In genomic region chr6:14274552-14275492, GRCh38 we compare ENCODE assay signal across 15 cellular contexts.
DNase-seq lines count a peak whose midpoint lies in the region; ATAC-seq, FAIRE-seq and TF ChIP-seq lines count a peak whose summit lies in the region.
"Had no signal": no experiment of that assay in that cellular context is flagged by ENCODE, and none has a peak within 500 bp of the region (broad histone marks: within the 10 kb centered on the region; RNA-seq: fewer than 3 reads in every experiment).

No MANE protein-coding gene starts in this region.

- POLR2A ChIA-PET in activated CD4-positive, alpha-beta T cell treated with anti-CD3 and anti-CD28 coated beads, Interleukin-2, amount 10 ng/mL, durations not matched to agents 7 days and 5 days (lab: Charles Lee) = no interaction called here

- H3K36me3 Mint-ChIP-seq in activated CD4-positive, alpha-beta T cell treated with anti-CD3 and anti-CD28 coated beads, Interleukin-2, amount 10 ng/mL, durations not matched to agents 7 days and 5 days (ENCODE audit: low read depth) = peaks cover 15% of the 10 kb centered on the region
- no peaks in the 10 kb centered on the region for H3K36me3 Mint-ChIP-seq in T-helper 17 cell (ENCODE audit: low read depth)
- peaks cover 33 to 57% of the 10 kb centered on the region in 2 donors for H3K36me3 Mint-ChIP-seq in stimulated activated naive B cell treated with anti-CD40 and anti-IgM and Interleukin-4, amounts not matched to agents 10 μg/mL and 1 μg/mL and 100 μg/mL, for 72 hours

- peaks cover 17% of the 10 kb centered on the region for H3K9me3 Mint-ChIP-seq in activated CD4-positive, alpha-beta T cell treated with anti-CD3 and anti-CD28 coated beads, Interleukin-2, amount 10 ng/mL, durations not matched to agents 7 days and 5 days
- peaks cover 5 to 11% of the 10 kb centered on the region in 2 donors for H3K9me3 Mint-ChIP-seq in stimulated activated naive B cell treated with anti-CD40 and anti-IgM and Interleukin-4, amounts not matched to agents 10 μg/mL and 1 μg/mL and 100 μg/mL, for 72 hours

- ATAC-seq in T-helper 17 cell = no peak
- no peak for ATAC-seq in stimulated activated naive B cell treated with anti-CD40 and anti-IgM and Interleukin-4, amounts not matched to agents 10 μg/mL and 1 μg/mL and 100 μg/mL, for 72 hours (replicated peaks)
- ATAC-seq in GM21825 (IDR thresholded peaks at IDR 0.05; ENCODE audit: unreplicated experiment) = no peak
- ATAC-seq: gastroesophageal sphincter had no signal

- dilution Hi-C loops in keratinocyte (cut with MboI; ENCODE audit: extremely low pct_ligation_motif_present, low sequenced_read_pairs) = no loop called here

- no peaks in the 10 kb centered on the region for H4K20me1 ChIP-seq in keratinocyte (ENCODE audit: control insufficient read depth, extremely low read depth, insufficient read depth, low read length)

- H3K79me2 ChIP-seq in keratinocyte (ENCODE audit: control insufficient read depth, insufficient read depth, low read length) = no peaks in the 10 kb centered on the region

- no peak overlapping the region for H3K4me3 Mint-ChIP-seq in activated CD4-positive, alpha-beta T cell treated with anti-CD3 and anti-CD28 coated beads, Interleukin-2, amount 10 ng/mL, durations not matched to agents 7 days and 5 days
- H3K4me3 Mint-ChIP-seq in T-helper 17 cell = no peak overlapping the region
- peak overlapping the region in 1 of 2 donors; percentile 44 for H3K4me3 Mint-ChIP-seq in stimulated activated naive B cell treated with anti-CD40 and anti-IgM and Interleukin-4, amounts not matched to agents 10 μg/mL and 1 μg/mL and 100 μg/mL, for 72 hours

- peak overlapping the region; percentile 52 for H3K9ac ChIP-seq in keratinocyte (ENCODE audit: control insufficient read depth, extremely low read depth, insufficient read depth, low read length)

- H2AFZ ChIP-seq in keratinocyte (ENCODE audit: control insufficient read depth, low read length) = peak overlapping the region; percentile 31

- H3K4me1 ChIP-seq in keratinocyte (ENCODE audit: control insufficient read depth, extremely low read depth, insufficient read depth, low read length) = peaks cover 62% of the 10 kb centered on the region

- H3K4me3 ChIP-seq in keratinocyte (ENCODE audit: control insufficient read depth in 2 of 3, extremely low read depth in 1 of 3, insufficient read depth in 2 of 3, low read depth in 1 of 3, low read length in 3 of 3) = peak overlapping the region in 1 of 3 experiments; percentile 22
- H3K4me3 ChIP-seq: dorsolateral prefrontal cortex, gastroesophageal sphincter had no signal

- H3K9me3 ChIP-seq in T-helper 17 cell (ENCODE audit: control insufficient read depth, low read length, poor library complexity, severe bottlenecking) (no peaks in the 10 kb centered on the region), keratinocyte (ENCODE audit: control insufficient read depth, low read depth, low read length) (peaks cover 10% of the 10 kb centered on the region)

- peaks cover 74% of the 10 kb centered on the region for H3K4me1 Mint-ChIP-seq in activated CD4-positive, alpha-beta T cell treated with anti-CD3 and anti-CD28 coated beads, Interleukin-2, amount 10 ng/mL, durations not matched to agents 7 days and 5 days
- H3K4me1 Mint-ChIP-seq in T-helper 17 cell = peaks cover 45% of the 10 kb centered on the region
- peaks cover 64 to 88% of the 10 kb centered on the region in 2 donors for H3K4me1 Mint-ChIP-seq in stimulated activated naive B cell treated with anti-CD40 and anti-IgM and Interleukin-4, amounts not matched to agents 10 μg/mL and 1 μg/mL and 100 μg/mL, for 72 hours

- H3K4me2 ChIP-seq in keratinocyte (ENCODE audit: control insufficient read depth, extremely low read depth, insufficient read depth, low read depth, low read length) = peak overlapping the region; percentile 66

- H3K27ac Mint-ChIP-seq in activated CD4-positive, alpha-beta T cell treated with anti-CD3 and anti-CD28 coated beads, Interleukin-2, amount 10 ng/mL, durations not matched to agents 7 days and 5 days = peak overlapping the region; percentile 96
- peak overlapping the region; percentile 11 for H3K27ac Mint-ChIP-seq in T-helper 17 cell
- peak overlapping the region; percentile 94 for H3K27ac Mint-ChIP-seq in stimulated activated naive B cell treated with anti-CD40 and anti-IgM and Interleukin-4, amounts not matched to agents 10 μg/mL and 1 μg/mL and 100 μg/mL, for 72 hours

- no peaks in the 10 kb centered on the region for H3K9me1 ChIP-seq in keratinocyte (ENCODE audit: control insufficient read depth, extremely low read depth, insufficient read depth, low read length)

- no peak for DNase-seq in activated CD4-positive, alpha-beta T cell treated with anti-CD3 and anti-CD28 coated beads, Interleukin-2, amount 10 ng/mL, durations not matched to agents 7 days and 5 days
- DNase-seq in activated CD4-positive, alpha-beta T cell treated with anti-CD3 and anti-CD28 coated beads, Interleukin-2, amount 50 U/mL, for 4 hours = no peak
- no peak for DNase-seq in T-helper 17 cell
- DNase-seq in keratinocyte (ENCODE audit: low read depth, low spot score) = peak; percentile 95
- no peak for DNase-seq in stimulated activated naive B cell treated with anti-CD40 and anti-IgM and Interleukin-4, amounts not matched to agents 10 μg/mL and 1 μg/mL and 100 μg/mL, for 72 hours
- DNase-seq in midbrain (lab: John Stamatoyannopoulos, UW) = no peak
- no peak for DNase-seq in SHP77 (lab: John Stamatoyannopoulos, UW)
- DNase-seq: NCI-H2171 treated with DMSO at 0.1 percent for 48 hours, T1000 had no signal

- no peak for TF ChIP-seq CTCF in keratinocyte (optimal IDR thresholded peaks at IDR 0.05 in 1 of 3, IDR thresholded peaks at IDR 0.05 in 1 of 3, conservative IDR thresholded peaks at IDR 0.05 in 1 of 3; ENCODE audit: extremely low read depth in 1 of 3, insufficient read depth in 2 of 3, low read length in 3 of 3)

- H3K27me3 ChIP-seq in keratinocyte (ENCODE audit: control insufficient read depth, extremely low read depth, insufficient read depth, low read length) = no peaks in the 10 kb centered on the region
- H3K27me3 ChIP-seq: dorsolateral prefrontal cortex, gastroesophageal sphincter had no signal

- CTCF ChIA-PET in activated CD4-positive, alpha-beta T cell treated with anti-CD3 and anti-CD28 coated beads, Interleukin-2, amount 10 ng/mL, durations not matched to agents 7 days and 5 days (lab: Charles Lee) = interaction anchor here (0.7 to 1.5 kb wide), 3 partner anchors 9 to 436 kb away, joined by 3 read pairs; no protein-coding TSS in a partner anchor

- peak overlapping the region; percentile 89 for H3K27ac ChIP-seq in keratinocyte (ENCODE audit: control insufficient read depth, insufficient read depth, low read length)
- H3K27ac ChIP-seq: gastroesophageal sphincter had no signal

- FAIRE-seq in keratinocyte (lab: Jason Lieb, UNC) = peak; percentile 98
- FAIRE-seq: A204.1, islet of Langerhans, RCC 7860 had no signal

- H3K27me3 Mint-ChIP-seq in activated CD4-positive, alpha-beta T cell treated with anti-CD3 and anti-CD28 coated beads, Interleukin-2, amount 10 ng/mL, durations not matched to agents 7 days and 5 days = no peaks in the 10 kb centered on the region
- H3K27me3 Mint-ChIP-seq in T-helper 17 cell = no peaks in the 10 kb centered on the region
- H3K27me3 Mint-ChIP-seq in stimulated activated naive B cell treated with anti-CD40 and anti-IgM and Interleukin-4, amounts not matched to agents 10 μg/mL and 1 μg/mL and 100 μg/mL, for 72 hours = no peaks in the 10 kb centered on the region

- no peaks in the 10 kb centered on the region for H3K36me3 ChIP-seq in keratinocyte (ENCODE audit: control insufficient read depth in 2 of 2, extremely low read depth in 1 of 2, insufficient read depth in 2 of 2, low read length in 2 of 2)
- H3K36me3 ChIP-seq: gastroesophageal sphincter had no signal

Comparison
In these comparisons a context has a peak if more than half of its experiments do, and no peak if none do; other contexts are left out.
1. H3K27ac Mint-ChIP-seq: peak in every context shown above with its lines; median percentile 96 in activated CD4-positive, alpha-beta T cell treated with anti-CD3 and anti-CD28 coated beads, Interleukin-2, amount 10 ng/mL, durations not matched to agents 7 days and 5 days; 94 in stimulated activated naive B cell treated with anti-CD40 and anti-IgM and Interleukin-4, amounts not matched to agents 10 μg/mL and 1 μg/mL and 100 μg/mL, for 72 hours; 11 in T-helper 17 cell.